ENCODE assay signal across 12 cellular contexts in genomic region chr2:219219781-219220532, GRCh38. TPM values are rescaled to one million over a fixed set of nuclear protein-coding genes. Genes with fewer than 3 reads are reported as not detected.
DNase-seq lines count a peak whose midpoint lies in the region; ATAC-seq, FAIRE-seq and TF ChIP-seq lines count a peak whose summit lies in the region.
"Had no signal": no experiment of that assay in that cellular context is flagged by ENCODE, and none has a peak within 500 bp of the region (broad histone marks: within the 10 kb centered on the region; RNA-seq: fewer than 3 reads in every experiment).

No MANE protein-coding gene starts in this region.

- no peaks in the 10 kb centered on the region for H3K9me3 Mint-ChIP-seq in activated naive CD8-positive, alpha-beta T cell (ENCODE audit: low read depth)
- H3K9me3 Mint-ChIP-seq in activated naive CD8-positive, alpha-beta T cell treated with anti-CD3 and anti-CD28 coated beads, Interleukin-2, amount 50 U/mL, for 24 hours, result no peaks in the 10 kb centered on the region
- no peaks in the 10 kb centered on the region for H3K9me3 Mint-ChIP-seq in astrocyte (ENCODE audit: unreplicated experiment)
- H3K9me3 Mint-ChIP-seq: activated naive CD8-positive, alpha-beta T cell treated with anti-CD3 and anti-CD28 coated beads, Interleukin-2, amount 10 ng/mL, durations not matched to agents 7 days and 5 days had no signal

- H3K4me3 ChIP-seq in astrocyte (ENCODE audit: insufficient read depth, low read depth, low read length) (no peak overlapping the region), muscle layer of colon (ENCODE audit: low read depth in 1 of 2, low read length in 2 of 2) (peak overlapping the region in 1 of 2 donors; percentile 58), thoracic aorta (peak overlapping the region; percentile 74), heart left ventricle (peak overlapping the region in 2 of 12 donors; percentile 57 to 65)

- no peak overlapping the region for H3K27ac Mint-ChIP-seq in activated naive CD8-positive, alpha-beta T cell
- no peak overlapping the region for H3K27ac Mint-ChIP-seq in activated naive CD8-positive, alpha-beta T cell treated with anti-CD3 and anti-CD28 coated beads, Interleukin-2, amount 50 U/mL, for 24 hours
- H3K27ac Mint-ChIP-seq in astrocyte (ENCODE audit: unreplicated experiment), result no peak overlapping the region

- H3K27me3 ChIP-seq in astrocyte (ENCODE audit: insufficient read depth, low read length) (no peaks in the 10 kb centered on the region), muscle layer of colon (ENCODE audit: control insufficient read depth in 1 of 2, insufficient read depth in 2 of 2, low read length in 2 of 2) (no peaks in the 10 kb centered on the region), thoracic aorta (replicated peaks; ENCODE audit: insufficient read depth) (no peaks in the 10 kb centered on the region), heart left ventricle (no peaks in the 10 kb centered on the region)
- H3K27me3 ChIP-seq: suprapubic skin had no signal

- H3K9ac ChIP-seq in astrocyte (ENCODE audit: low read length) (peak overlapping the region; percentile 73), muscle layer of colon (ENCODE audit: low read length) (peak overlapping the region; percentile 76)

- H3K4me3 Mint-ChIP-seq in activated naive CD8-positive, alpha-beta T cell, result peak overlapping the region; percentile 7
- no peak overlapping the region for H3K4me3 Mint-ChIP-seq in activated naive CD8-positive, alpha-beta T cell treated with anti-CD3 and anti-CD28 coated beads, Interleukin-2, amount 50 U/mL, for 24 hours
- no peak overlapping the region for H3K4me3 Mint-ChIP-seq in astrocyte (ENCODE audit: unreplicated experiment)

- no peak for DNase-seq in activated naive CD8-positive, alpha-beta T cell treated with anti-CD3 and anti-CD28 coated beads, Interleukin-2, amount 50 U/mL, for 24 hours
- DNase-seq in astrocyte (ENCODE audit: low read depth) (no peak), thoracic aorta (ENCODE audit: low spot score) (no peak), NCI-H1417 (lab: John Stamatoyannopoulos, UW) (no peak), heart left ventricle (no peak)
- DNase-seq: activated naive CD8-positive, alpha-beta T cell treated with anti-CD3 and anti-CD28 coated beads, Interleukin-2, amount 10 ng/mL, durations not matched to agents 7 days and 5 days; DMS53; occipital lobe had no signal

- H3K4me1 Mint-ChIP-seq in activated naive CD8-positive, alpha-beta T cell (ENCODE audit: low read depth), result peaks cover 20% of the 10 kb centered on the region
- H3K4me1 Mint-ChIP-seq in activated naive CD8-positive, alpha-beta T cell treated with anti-CD3 and anti-CD28 coated beads, Interleukin-2, amount 50 U/mL, for 24 hours, result peaks cover 18% of the 10 kb centered on the region
- peaks cover 6% of the 10 kb centered on the region for H3K4me1 Mint-ChIP-seq in astrocyte (ENCODE audit: low read depth, unreplicated experiment)

- TF ChIP-seq POLR2A in heart left ventricle (IDR thresholded peaks at IDR 0.05), result no peak

- peaks cover 8% of the 10 kb centered on the region for H3K79me2 ChIP-seq in astrocyte (ENCODE audit: insufficient read depth, low read length)

- H4K20me1 ChIP-seq in astrocyte (ENCODE audit: insufficient read depth, low read length), result peaks cover 14% of the 10 kb centered on the region

- TF ChIP-seq CTCF in astrocyte (IDR thresholded peaks at IDR 0.05; ENCODE audit: insufficient read depth, low read depth, low read length), result no peak
- TF ChIP-seq CTCF in thoracic aorta (IDR thresholded peaks at IDR 0.05), result no peak
- TF ChIP-seq CTCF in heart left ventricle (IDR thresholded peaks at IDR 0.05), result no peak

- intact Hi-C loops in heart left ventricle (cut with DNase I), result loop anchor here in 5 of 10 donors (5.0 to 10.0 kb wide), 3 partner anchors 43 to 62 kb away; partner anchors contain the start of genes CNPPD1 (in 4 of the 5), RETREG2 (in 4 of the 5) and SLC23A3 (in 1 of the 5)

- peaks cover 6% of the 10 kb centered on the region for H3K36me3 Mint-ChIP-seq in activated naive CD8-positive, alpha-beta T cell
- H3K36me3 Mint-ChIP-seq in activated naive CD8-positive, alpha-beta T cell treated with anti-CD3 and anti-CD28 coated beads, Interleukin-2, amount 50 U/mL, for 24 hours (ENCODE audit: low read depth), result peaks cover 37% of the 10 kb centered on the region
- peaks cover 29% of the 10 kb centered on the region for H3K36me3 Mint-ChIP-seq in astrocyte (ENCODE audit: low read depth, unreplicated experiment)

- H2AFZ ChIP-seq in astrocyte (ENCODE audit: low read depth, low read length), result no peak overlapping the region

- H3K4me2 ChIP-seq in astrocyte (ENCODE audit: low read length), result peak overlapping the region; percentile 87

- no peaks in the 10 kb centered on the region for H3K27me3 Mint-ChIP-seq in activated naive CD8-positive, alpha-beta T cell
- no peaks in the 10 kb centered on the region for H3K27me3 Mint-ChIP-seq in activated naive CD8-positive, alpha-beta T cell treated with anti-CD3 and anti-CD28 coated beads, Interleukin-2, amount 50 U/mL, for 24 hours
- no peaks in the 10 kb centered on the region for H3K27me3 Mint-ChIP-seq in astrocyte (ENCODE audit: low read depth, unreplicated experiment)
- H3K27me3 Mint-ChIP-seq: activated naive CD8-positive, alpha-beta T cell treated with anti-CD3 and anti-CD28 coated beads, Interleukin-2, amount 10 ng/mL, durations not matched to agents 7 days and 5 days had no signal

- peaks cover 23% of the 10 kb centered on the region for H3K4me1 ChIP-seq in astrocyte (ENCODE audit: insufficient read depth, low read length)
- H3K4me1 ChIP-seq in muscle layer of colon (ENCODE audit: insufficient read depth, low read length), result peaks cover 26% of the 10 kb centered on the region
- H3K4me1 ChIP-seq in thoracic aorta (ENCODE audit: control insufficient read depth in 1 of 2, low read depth in 2 of 2), result peaks cover 17 to 39% of the 10 kb centered on the region in 2 donors
- peaks cover 6 to 42% (median 33%) of the 10 kb centered on the region in 12 donors for H3K4me1 ChIP-seq in heart left ventricle

- H3K27ac ChIP-seq in astrocyte (ENCODE audit: low read depth, low read length) (no peak overlapping the region), muscle layer of colon (ENCODE audit: low read depth, low read length) (peak overlapping the region; percentile 93), thoracic aorta (peak overlapping the region; percentile 89 to 93), heart left ventricle (peak overlapping the region in 3 of 12 donors; percentile 81 to 97 (median 95))

- ATAC-seq in activated naive CD8-positive, alpha-beta T cell treated with anti-CD3 and anti-CD28 coated beads, Interleukin-2, amount 50 U/mL, for 24 hours, result no peak
- ATAC-seq in thoracic aorta (ENCODE audit: insufficient number of reproducible peaks, low FRiP score, low read depth) (no peak), GM19452 (IDR thresholded peaks at IDR 0.05; ENCODE audit: unreplicated experiment) (no peak), heart left ventricle (no peak)

- FAIRE-seq in astrocyte (lab: Jason Lieb, UNC), result no peak

- WGBS in heart left ventricle, 4 donors, result 87 to 90% (median 88%) methylated on average over 18 of the region's 18 CpGs

- H3K36me3 ChIP-seq in astrocyte (ENCODE audit: insufficient read depth, low read length), result peaks cover 16% of the 10 kb centered on the region
- H3K36me3 ChIP-seq in muscle layer of colon (ENCODE audit: insufficient read depth, low read length), result peaks cover 69% of the 10 kb centered on the region
- peaks cover 54% of the 10 kb centered on the region for H3K36me3 ChIP-seq in thoracic aorta
- peaks cover 5 to 67% (median 62%) of the 10 kb centered on the region in 9 donors for H3K36me3 ChIP-seq in heart left ventricle

- H3K9me3 ChIP-seq in astrocyte (ENCODE audit: insufficient read depth, low read depth, low read length) (no peaks in the 10 kb centered on the region), muscle layer of colon (ENCODE audit: low read length) (no peaks in the 10 kb centered on the region), thoracic aorta (no peaks in the 10 kb centered on the region), heart left ventricle (no peaks in the 10 kb centered on the region)
- H3K9me3 ChIP-seq: suprapubic skin had no signal

RNA-seq across cellular contexts. Expression of gene ABCB6, which starts 1.2 kb away (rescaled TPM):
- total RNA-seq in astrocyte (12.5 and 13.2 TPM in 2 replicates), thoracic aorta (10 to 100 TPM; 12.7 to 26.0 TPM), heart left ventricle (10 to 100 TPM; 12.1 to 28.1 (median 17.9) TPM)
- polyA plus RNA-seq in heart left ventricle, result 10 to 100 TPM; 25.3 to 30.4 TPM

RNA-seq across cellular contexts. Expression of gene ATG9A, which starts 9.5 kb away (rescaled TPM):
- total RNA-seq in astrocyte (48.8 and 57.0 TPM in 2 replicates), thoracic aorta (10 to 100 TPM; 39.4 to 60.4 TPM), heart left ventricle (100 to 1,000 TPM in 3 of 9 donors, 10 to 100 TPM in 6; 62.8 to 147 (median 83.5) TPM)
- 100 to 1,000 TPM in 1 of 2 donors, 10 to 100 TPM in 1; 28.3 to 133 TPM for polyA plus RNA-seq in heart left ventricle

RNA-seq across cellular contexts. Expression of gene ANKZF1, which starts 9.6 kb away (rescaled TPM):
- total RNA-seq in astrocyte (41.6 and 43.8 TPM in 2 replicates), thoracic aorta (10 to 100 TPM; 69.7 to 72.6 TPM), heart left ventricle (10 to 100 TPM; 14.0 to 36.8 (median 28.0) TPM)
- polyA plus RNA-seq in heart left ventricle, result 10 to 100 TPM; 15.2 to 22.5 TPM

RNA-seq across cellular contexts. Expression of gene ZFAND2B, which starts 13.4 kb away (rescaled TPM):
- total RNA-seq in astrocyte, result 20.7 and 24.0 TPM in 2 replicates
- 10 to 100 TPM; 21.7 to 83.8 TPM for total RNA-seq in thoracic aorta
- 10 to 100 TPM; 13.9 to 32.3 (median 23.5) TPM for total RNA-seq in heart left ventricle
- polyA plus RNA-seq in heart left ventricle, result 10 to 100 TPM; 17.6 to 35.7 TPM

RNA-seq across cellular contexts. Expression of gene GLB1L, which starts 25.3 kb away (rescaled TPM):
- total RNA-seq in astrocyte, result 2.7 and 4.6 TPM in 2 replicates
- total RNA-seq in thoracic aorta, result 10 to 100 TPM in 1 of 2 donors, 1 to 10 TPM in 1; 9.1 to 13.7 TPM
- total RNA-seq in heart left ventricle, result 1 to 10 TPM; 1.6 to 7.9 (median 2.5) TPM
- 1 to 10 TPM; 1.3 to 1.8 TPM for polyA plus RNA-seq in heart left ventricle
